In genomic region chr5:2883771-2884170, GRCh38 we compare ENCODE assay signal across 25 cellular contexts.
"Had no signal": no experiment of that assay in that cellular context is flagged by ENCODE, and none has a peak within 500 bp of the region (broad histone marks: within the 10 kb centered on the region; RNA-seq: fewer than 3 reads in every experiment).

No MANE protein-coding gene starts in this region.

- H3K27me3 Mint-ChIP-seq: activated naive CD4-positive, alpha-beta T cell treated with anti-CD3 and anti-CD28 coated beads, Interleukin-2, amount 10 ng/mL, durations not matched to agents 7 days and 5 days; activated naive CD8-positive, alpha-beta T cell treated with anti-CD3 and anti-CD28 coated beads for 36 hours had no signal

- DNase-seq: activated CD4-positive, alpha-beta T cell treated with anti-CD3 and anti-CD28 coated beads for 48 hours; activated CD4-positive, alpha-beta T cell treated with anti-CD3 and anti-CD28 coated beads, Interleukin-2, amount 50 U/mL, for 4 hours; activated CD4-positive, CD25-positive, alpha-beta regulatory T cell treated with anti-CD3 and anti-CD28 coated beads, Interleukin-2, amount 50 U/mL, for 72 hours; activated CD8-positive, alpha-beta T cell treated with anti-CD3 and anti-CD28 coated beads, Interleukin-2, amount 10 ng/mL, durations not matched to agents 7 days and 5 days; activated gamma-delta T cell treated with Interleukin-2 at 50 U/mL for 16 hours; activated naive CD4-positive, alpha-beta T cell treated with anti-CD3 and anti-CD28 coated beads, Interleukin-2, amount 10 ng/mL, durations not matched to agents 7 days and 5 days; activated naive CD8-positive, alpha-beta T cell treated with anti-CD3 and anti-CD28 coated beads for 36 hours; activated T-cell treated with anti-CD3 and anti-CD28 coated beads, Interleukin-2, amount 50 U/mL, for 4 hours; anterior cingulate cortex; caudate nucleus; MG63; MV-4-11; NCI-H1105; NCI-H1436; NCI-H1694 treated with DMSO at 0.1 percent for 48 hours; NCI-H2081; NCI-H510A treated with DMSO at 0.1 percent for 48 hours; SHP77; SW 1271 had no signal

- ATAC-seq: activated CD8-positive, alpha-beta T cell treated with anti-CD3 and anti-CD28 coated beads, Interleukin-2, amount 10 ng/mL, durations not matched to agents 7 days and 5 days; activated T-cell treated with anti-CD3 and anti-CD28 coated beads, Interleukin-2, amount 50 U/mL, for 4 hours; SK-N-SH treated with all-trans-retinoic acid at 6 μM for 48 hours; WTC11 had no signal

- H3K4me1 ChIP-seq: adrenal gland, Peyer's patch, SJSA1 had no signal

- H3K36me3 ChIP-seq: adrenal gland, MG63, Peyer's patch, SJSA1 had no signal

- H3K36me3 Mint-ChIP-seq: activated naive CD4-positive, alpha-beta T cell treated with anti-CD3 and anti-CD28 coated beads, Interleukin-2, amount 10 ng/mL, durations not matched to agents 7 days and 5 days had no signal

- H3K27me3 ChIP-seq: adrenal gland, MG63, Peyer's patch, SJSA1 had no signal

- H3K4me3 ChIP-seq: adrenal gland, MG63, Peyer's patch, SJSA1 had no signal

- H3K27ac ChIP-seq: adrenal gland, Peyer's patch, RWPE1, SJSA1 had no signal

- H3K4me1 Mint-ChIP-seq: activated naive CD4-positive, alpha-beta T cell treated with anti-CD3 and anti-CD28 coated beads, Interleukin-2, amount 10 ng/mL, durations not matched to agents 7 days and 5 days; activated naive CD8-positive, alpha-beta T cell treated with anti-CD3 and anti-CD28 coated beads for 36 hours had no signal

- H3K4me3 Mint-ChIP-seq: activated CD8-positive, alpha-beta T cell treated with anti-CD3 and anti-CD28 coated beads, Interleukin-2, amount 10 ng/mL, durations not matched to agents 7 days and 5 days; activated naive CD4-positive, alpha-beta T cell treated with anti-CD3 and anti-CD28 coated beads, Interleukin-2, amount 10 ng/mL, durations not matched to agents 7 days and 5 days; activated naive CD8-positive, alpha-beta T cell treated with anti-CD3 and anti-CD28 coated beads for 36 hours; activated T-cell treated with anti-CD3 and anti-CD28 coated beads, Interleukin-2, amount 50 U/mL, for 4 hours; WTC11 had no signal

- H3K27ac Mint-ChIP-seq: activated CD8-positive, alpha-beta T cell treated with anti-CD3 and anti-CD28 coated beads, Interleukin-2, amount 10 ng/mL, durations not matched to agents 7 days and 5 days; activated naive CD4-positive, alpha-beta T cell treated with anti-CD3 and anti-CD28 coated beads, Interleukin-2, amount 10 ng/mL, durations not matched to agents 7 days and 5 days; activated naive CD8-positive, alpha-beta T cell treated with anti-CD3 and anti-CD28 coated beads for 36 hours; WTC11 had no signal
